ENCODE assay signal across 1 cellular context in genomic region chr9:130150779-130151381, GRCh38.
TF ChIP-seq lines count a peak whose summit lies in the region.

No MANE protein-coding gene starts in this region.

TF ChIP-seq in SK-N-SH treated with all-trans-retinoic acid at 6 μM for 48 hours, 23 proteins besides CTCF, POLR2A, EP300 and RAD21 (continued from another document):
- TF ChIP-seq TSHZ2 (CRISPR knock-in tag; IDR thresholded peaks at IDR 0.05) (peak; percentile 92; the same call in 1 of the 2 replicates), ARNTL (CRISPR knock-in tag; IDR thresholded peaks at IDR 0.05; ENCODE audit: borderline replicate concordance, low read depth) (no peak), ESRRG (CRISPR knock-in tag; IDR thresholded peaks at IDR 0.05) (peak; percentile 92), BACH2 (CRISPR knock-in tag; IDR thresholded peaks at IDR 0.05; ENCODE audit: borderline replicate concordance) (no peak), SNAI2 (CRISPR knock-in tag; IDR thresholded peaks at IDR 0.05) (peak; percentile 99), ZFP30 (CRISPR knock-in tag; IDR thresholded peaks at IDR 0.05) (peak; percentile 38; the same call in 1 of the 2 replicates), TOX (CRISPR knock-in tag; IDR thresholded peaks at IDR 0.05; ENCODE audit: borderline replicate concordance) (peak; percentile 82), RARB (CRISPR knock-in tag; IDR thresholded peaks at IDR 0.05) (no peak), PATZ1 (CRISPR knock-in tag; IDR thresholded peaks at IDR 0.05; ENCODE audit: borderline replicate concordance) (peak; percentile 91), CSDC2 (CRISPR knock-in tag; IDR thresholded peaks at IDR 0.05) (peak; percentile 99)
